In genomic region chr4:109877400-109877799, GRCh38 we compare ENCODE assay signal across 1 cellular context.
TF ChIP-seq lines count a peak whose summit lies in the region.

No MANE protein-coding gene starts in this region.

TF ChIP-seq in GM12878, 131 proteins besides CTCF, POLR2A, EP300 and RAD21 (continued from another document and continues in another):
- no peak for TF ChIP-seq TCF7 (IDR thresholded peaks at IDR 0.05; ENCODE audit: borderline replicate concordance)
- TF ChIP-seq NFIC (IDR thresholded peaks at IDR 0.05; ENCODE audit: low read depth, low read length) = peak; percentile 74
- TF ChIP-seq, protein P1, sequence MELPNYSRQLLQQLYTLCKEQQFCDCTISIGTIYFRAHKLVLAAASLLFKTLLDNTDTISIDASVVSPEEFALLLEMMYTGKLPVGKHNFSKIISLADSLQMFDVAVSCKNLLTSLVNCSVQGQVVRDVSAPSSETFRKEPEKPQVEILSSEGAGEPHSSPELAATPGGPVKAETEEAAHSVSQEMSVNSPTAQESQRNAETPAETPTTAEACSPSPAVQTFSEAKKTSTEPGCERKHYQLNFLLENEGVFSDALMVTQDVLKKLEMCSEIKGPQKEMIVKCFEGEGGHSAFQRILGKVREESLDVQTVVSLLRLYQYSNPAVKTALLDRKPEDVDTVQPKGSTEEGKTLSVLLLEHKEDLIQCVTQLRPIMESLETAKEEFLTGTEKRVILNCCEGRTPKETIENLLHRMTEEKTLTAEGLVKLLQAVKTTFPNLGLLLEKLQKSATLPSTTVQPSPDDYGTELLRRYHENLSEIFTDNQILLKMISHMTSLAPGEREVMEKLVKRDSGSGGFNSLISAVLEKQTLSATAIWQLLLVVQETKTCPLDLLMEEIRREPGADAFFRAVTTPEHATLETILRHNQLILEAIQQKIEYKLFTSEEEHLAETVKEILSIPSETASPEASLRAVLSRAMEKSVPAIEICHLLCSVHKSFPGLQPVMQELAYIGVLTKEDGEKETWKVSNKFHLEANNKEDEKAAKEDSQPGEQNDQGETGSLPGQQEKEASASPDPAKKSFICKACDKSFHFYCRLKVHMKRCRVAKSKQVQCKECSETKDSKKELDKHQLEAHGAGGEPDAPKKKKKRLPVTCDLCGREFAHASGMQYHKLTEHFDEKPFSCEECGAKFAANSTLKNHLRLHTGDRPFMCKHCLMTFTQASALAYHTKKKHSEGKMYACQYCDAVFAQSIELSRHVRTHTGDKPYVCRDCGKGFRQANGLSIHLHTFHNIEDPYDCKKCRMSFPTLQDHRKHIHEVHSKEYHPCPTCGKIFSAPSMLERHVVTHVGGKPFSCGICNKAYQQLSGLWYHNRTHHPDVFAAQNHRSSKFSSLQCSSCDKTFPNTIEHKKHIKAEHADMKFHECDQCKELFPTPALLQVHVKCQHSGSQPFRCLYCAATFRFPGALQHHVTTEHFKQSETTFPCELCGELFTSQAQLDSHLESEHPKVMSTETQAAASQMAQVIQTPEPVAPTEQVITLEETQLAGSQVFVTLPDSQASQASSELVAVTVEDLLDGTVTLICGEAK (IDR thresholded peaks at IDR 0.05; ENCODE audit: borderline replicate concordance) = no peak
- no peak for TF ChIP-seq STAT3 (IDR thresholded peaks at IDR 0.05; ENCODE audit: low read depth, low read length)
- no peak for TF ChIP-seq MXI1 (IDR thresholded peaks at IDR 0.05; ENCODE audit: low read depth, low read length)
- peak; percentile 41 to 46; a peak in 2 of 4 replicates for TF ChIP-seq BHLHE40 (IDR thresholded peaks at IDR 0.05; ENCODE audit: borderline replicate concordance in 1 of 2, low read depth in 2 of 2, low read length in 1 of 2)
- TF ChIP-seq GABPA (IDR thresholded peaks at IDR 0.05; ENCODE audit: low read depth) = no peak
- TF ChIP-seq HDAC2 (IDR thresholded peaks at IDR 0.05) = no peak
- no peak for TF ChIP-seq NR2C1 (IDR thresholded peaks at IDR 0.05)
- peak; percentile 46; the same call in 1 of the 2 replicates for TF ChIP-seq ZNF217 (IDR thresholded peaks at IDR 0.05)
- no peak for TF ChIP-seq TAF1 (IDR thresholded peaks at IDR 0.05; ENCODE audit: borderline replicate concordance, low read depth, low read length)
- no peak for TF ChIP-seq NR2C2 (IDR thresholded peaks at IDR 0.05; ENCODE audit: borderline replicate concordance, control insufficient read depth, insufficient read length, low read depth)
- TF ChIP-seq MEF2B (IDR thresholded peaks at IDR 0.05; ENCODE audit: partially characterized antibody, poor library complexity, severe bottlenecking) = peak; percentile 76
- no peak for TF ChIP-seq IKZF2 (IDR thresholded peaks at IDR 0.05)
- no peak for TF ChIP-seq KDM1A (IDR thresholded peaks at IDR 0.05; ENCODE audit: borderline replicate concordance)
- 0 out of 2 replicates have a peak, but pooled peaks have one; percentile 37 for TF ChIP-seq PML (IDR thresholded peaks at IDR 0.05; ENCODE audit: low read length)
- no peak for TF ChIP-seq HDAC6 (IDR thresholded peaks at IDR 0.05; ENCODE audit: unreplicated experiment)
- peak in 1 of 2 experiments; percentile 19; a peak in 1 of 4 replicates for TF ChIP-seq ETV6 (conservative IDR thresholded peaks at IDR 0.05 in 1 of 2, IDR thresholded peaks at IDR 0.05 in 1 of 2; ENCODE audit: borderline replicate concordance in 1 of 2, low read depth in 1 of 2)
- TF ChIP-seq SREBF1 (IDR thresholded peaks at IDR 0.05; ENCODE audit: low read length) = no peak
- TF ChIP-seq, protein P2, sequence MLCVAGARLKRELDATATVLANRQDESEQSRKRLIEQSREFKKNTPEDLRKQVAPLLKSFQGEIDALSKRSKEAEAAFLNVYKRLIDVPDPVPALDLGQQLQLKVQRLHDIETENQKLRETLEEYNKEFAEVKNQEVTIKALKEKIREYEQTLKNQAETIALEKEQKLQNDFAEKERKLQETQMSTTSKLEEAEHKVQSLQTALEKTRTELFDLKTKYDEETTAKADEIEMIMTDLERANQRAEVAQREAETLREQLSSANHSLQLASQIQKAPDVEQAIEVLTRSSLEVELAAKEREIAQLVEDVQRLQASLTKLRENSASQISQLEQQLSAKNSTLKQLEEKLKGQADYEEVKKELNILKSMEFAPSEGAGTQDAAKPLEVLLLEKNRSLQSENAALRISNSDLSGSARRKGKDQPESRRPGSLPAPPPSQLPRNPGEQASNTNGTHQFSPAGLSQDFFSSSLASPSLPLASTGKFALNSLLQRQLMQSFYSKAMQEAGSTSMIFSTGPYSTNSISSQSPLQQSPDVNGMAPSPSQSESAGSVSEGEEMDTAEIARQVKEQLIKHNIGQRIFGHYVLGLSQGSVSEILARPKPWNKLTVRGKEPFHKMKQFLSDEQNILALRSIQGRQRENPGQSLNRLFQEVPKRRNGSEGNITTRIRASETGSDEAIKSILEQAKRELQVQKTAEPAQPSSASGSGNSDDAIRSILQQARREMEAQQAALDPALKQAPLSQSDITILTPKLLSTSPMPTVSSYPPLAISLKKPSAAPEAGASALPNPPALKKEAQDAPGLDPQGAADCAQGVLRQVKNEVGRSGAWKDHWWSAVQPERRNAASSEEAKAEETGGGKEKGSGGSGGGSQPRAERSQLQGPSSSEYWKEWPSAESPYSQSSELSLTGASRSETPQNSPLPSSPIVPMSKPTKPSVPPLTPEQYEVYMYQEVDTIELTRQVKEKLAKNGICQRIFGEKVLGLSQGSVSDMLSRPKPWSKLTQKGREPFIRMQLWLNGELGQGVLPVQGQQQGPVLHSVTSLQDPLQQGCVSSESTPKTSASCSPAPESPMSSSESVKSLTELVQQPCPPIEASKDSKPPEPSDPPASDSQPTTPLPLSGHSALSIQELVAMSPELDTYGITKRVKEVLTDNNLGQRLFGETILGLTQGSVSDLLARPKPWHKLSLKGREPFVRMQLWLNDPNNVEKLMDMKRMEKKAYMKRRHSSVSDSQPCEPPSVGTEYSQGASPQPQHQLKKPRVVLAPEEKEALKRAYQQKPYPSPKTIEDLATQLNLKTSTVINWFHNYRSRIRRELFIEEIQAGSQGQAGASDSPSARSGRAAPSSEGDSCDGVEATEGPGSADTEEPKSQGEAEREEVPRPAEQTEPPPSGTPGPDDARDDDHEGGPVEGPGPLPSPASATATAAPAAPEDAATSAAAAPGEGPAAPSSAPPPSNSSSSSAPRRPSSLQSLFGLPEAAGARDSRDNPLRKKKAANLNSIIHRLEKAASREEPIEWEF (IDR thresholded peaks at IDR 0.05; ENCODE audit: insufficient replicate concordance, low read depth, low read length) = no peak
- TF ChIP-seq, protein P3, sequence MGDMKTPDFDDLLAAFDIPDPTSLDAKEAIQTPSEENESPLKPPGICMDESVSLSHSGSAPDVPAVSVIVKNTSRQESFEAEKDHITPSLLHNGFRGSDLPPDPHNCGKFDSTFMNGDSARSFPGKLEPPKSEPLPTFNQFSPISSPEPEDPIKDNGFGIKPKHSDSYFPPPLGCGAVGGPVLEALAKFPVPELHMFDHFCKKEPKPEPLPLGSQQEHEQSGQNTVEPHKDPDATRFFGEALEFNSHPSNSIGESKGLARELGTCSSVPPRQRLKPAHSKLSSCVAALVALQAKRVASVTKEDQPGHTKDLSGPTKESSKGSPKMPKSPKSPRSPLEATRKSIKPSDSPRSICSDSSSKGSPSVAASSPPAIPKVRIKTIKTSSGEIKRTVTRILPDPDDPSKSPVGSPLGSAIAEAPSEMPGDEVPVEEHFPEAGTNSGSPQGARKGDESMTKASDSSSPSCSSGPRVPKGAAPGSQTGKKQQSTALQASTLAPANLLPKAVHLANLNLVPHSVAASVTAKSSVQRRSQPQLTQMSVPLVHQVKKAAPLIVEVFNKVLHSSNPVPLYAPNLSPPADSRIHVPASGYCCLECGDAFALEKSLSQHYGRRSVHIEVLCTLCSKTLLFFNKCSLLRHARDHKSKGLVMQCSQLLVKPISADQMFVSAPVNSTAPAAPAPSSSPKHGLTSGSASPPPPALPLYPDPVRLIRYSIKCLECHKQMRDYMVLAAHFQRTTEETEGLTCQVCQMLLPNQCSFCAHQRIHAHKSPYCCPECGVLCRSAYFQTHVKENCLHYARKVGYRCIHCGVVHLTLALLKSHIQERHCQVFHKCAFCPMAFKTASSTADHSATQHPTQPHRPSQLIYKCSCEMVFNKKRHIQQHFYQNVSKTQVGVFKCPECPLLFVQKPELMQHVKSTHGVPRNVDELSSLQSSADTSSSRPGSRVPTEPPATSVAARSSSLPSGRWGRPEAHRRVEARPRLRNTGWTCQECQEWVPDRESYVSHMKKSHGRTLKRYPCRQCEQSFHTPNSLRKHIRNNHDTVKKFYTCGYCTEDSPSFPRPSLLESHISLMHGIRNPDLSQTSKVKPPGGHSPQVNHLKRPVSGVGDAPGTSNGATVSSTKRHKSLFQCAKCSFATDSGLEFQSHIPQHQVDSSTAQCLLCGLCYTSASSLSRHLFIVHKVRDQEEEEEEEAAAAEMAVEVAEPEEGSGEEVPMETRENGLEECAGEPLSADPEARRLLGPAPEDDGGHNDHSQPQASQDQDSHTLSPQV (IDR thresholded peaks at IDR 0.05) = no peak
- TF ChIP-seq CHD2 (IDR thresholded peaks at IDR 0.05; ENCODE audit: borderline replicate concordance, low read depth, low read length) = no peak
- TF ChIP-seq, protein P4, sequence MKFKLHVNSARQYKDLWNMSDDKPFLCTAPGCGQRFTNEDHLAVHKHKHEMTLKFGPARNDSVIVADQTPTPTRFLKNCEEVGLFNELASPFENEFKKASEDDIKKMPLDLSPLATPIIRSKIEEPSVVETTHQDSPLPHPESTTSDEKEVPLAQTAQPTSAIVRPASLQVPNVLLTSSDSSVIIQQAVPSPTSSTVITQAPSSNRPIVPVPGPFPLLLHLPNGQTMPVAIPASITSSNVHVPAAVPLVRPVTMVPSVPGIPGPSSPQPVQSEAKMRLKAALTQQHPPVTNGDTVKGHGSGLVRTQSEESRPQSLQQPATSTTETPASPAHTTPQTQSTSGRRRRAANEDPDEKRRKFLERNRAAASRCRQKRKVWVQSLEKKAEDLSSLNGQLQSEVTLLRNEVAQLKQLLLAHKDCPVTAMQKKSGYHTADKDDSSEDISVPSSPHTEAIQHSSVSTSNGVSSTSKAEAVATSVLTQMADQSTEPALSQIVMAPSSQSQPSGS (IDR thresholded peaks at IDR 0.05; ENCODE audit: low read length) = peak; percentile 92
- no peak for TF ChIP-seq RCOR1 (conservative IDR thresholded peaks at IDR 0.05; ENCODE audit: low read depth, low read length)
- TF ChIP-seq SMC3 (IDR thresholded peaks at IDR 0.05; ENCODE audit: borderline replicate concordance, low read length) = no peak
- no peak for TF ChIP-seq BCL11A (IDR thresholded peaks at IDR 0.05; ENCODE audit: low read depth, low read length)
- no peak for TF ChIP-seq BCLAF1 (IDR thresholded peaks at IDR 0.05)
- no peak for TF ChIP-seq PKNOX1 (IDR thresholded peaks at IDR 0.05)
- peak; percentile 49; the same call in 1 of the 2 replicates for TF ChIP-seq FOXM1 (IDR thresholded peaks at IDR 0.05; ENCODE audit: low read depth, low read length)
- no peak for TF ChIP-seq WRNIP1 (IDR thresholded peaks at IDR 0.05; ENCODE audit: borderline replicate concordance, low read depth, low read length)
- no peak for TF ChIP-seq RELB (IDR thresholded peaks at IDR 0.05; ENCODE audit: low read depth)
- 0 out of 2 replicates have a peak, but pooled peaks have one; percentile 27 for TF ChIP-seq DPF2 (IDR thresholded peaks at IDR 0.05)
- TF ChIP-seq ZZZ3 (IDR thresholded peaks at IDR 0.05; ENCODE audit: control insufficient read depth, insufficient read length, low read depth) = no peak
- no peak for TF ChIP-seq EGR1 (IDR thresholded peaks at IDR 0.05; ENCODE audit: borderline replicate concordance in 1 of 2, low read depth in 2 of 2, low read length in 2 of 2)
- 0 out of 2 replicates have a peak, but pooled peaks have one; percentile 29 for TF ChIP-seq CREM (IDR thresholded peaks at IDR 0.05; ENCODE audit: low read depth)
- TF ChIP-seq, protein P5, sequence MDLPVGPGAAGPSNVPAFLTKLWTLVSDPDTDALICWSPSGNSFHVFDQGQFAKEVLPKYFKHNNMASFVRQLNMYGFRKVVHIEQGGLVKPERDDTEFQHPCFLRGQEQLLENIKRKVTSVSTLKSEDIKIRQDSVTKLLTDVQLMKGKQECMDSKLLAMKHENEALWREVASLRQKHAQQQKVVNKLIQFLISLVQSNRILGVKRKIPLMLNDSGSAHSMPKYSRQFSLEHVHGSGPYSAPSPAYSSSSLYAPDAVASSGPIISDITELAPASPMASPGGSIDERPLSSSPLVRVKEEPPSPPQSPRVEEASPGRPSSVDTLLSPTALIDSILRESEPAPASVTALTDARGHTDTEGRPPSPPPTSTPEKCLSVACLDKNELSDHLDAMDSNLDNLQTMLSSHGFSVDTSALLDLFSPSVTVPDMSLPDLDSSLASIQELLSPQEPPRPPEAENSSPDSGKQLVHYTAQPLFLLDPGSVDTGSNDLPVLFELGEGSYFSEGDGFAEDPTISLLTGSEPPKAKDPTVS (IDR thresholded peaks at IDR 0.05; ENCODE audit: low read depth, low read length) = no peak
- no peak for TF ChIP-seq IKZF1 (conservative IDR thresholded peaks at IDR 0.05)
